Comparison of ENCODE assay signal across 1 cellular context in the genomic region with DNA sequence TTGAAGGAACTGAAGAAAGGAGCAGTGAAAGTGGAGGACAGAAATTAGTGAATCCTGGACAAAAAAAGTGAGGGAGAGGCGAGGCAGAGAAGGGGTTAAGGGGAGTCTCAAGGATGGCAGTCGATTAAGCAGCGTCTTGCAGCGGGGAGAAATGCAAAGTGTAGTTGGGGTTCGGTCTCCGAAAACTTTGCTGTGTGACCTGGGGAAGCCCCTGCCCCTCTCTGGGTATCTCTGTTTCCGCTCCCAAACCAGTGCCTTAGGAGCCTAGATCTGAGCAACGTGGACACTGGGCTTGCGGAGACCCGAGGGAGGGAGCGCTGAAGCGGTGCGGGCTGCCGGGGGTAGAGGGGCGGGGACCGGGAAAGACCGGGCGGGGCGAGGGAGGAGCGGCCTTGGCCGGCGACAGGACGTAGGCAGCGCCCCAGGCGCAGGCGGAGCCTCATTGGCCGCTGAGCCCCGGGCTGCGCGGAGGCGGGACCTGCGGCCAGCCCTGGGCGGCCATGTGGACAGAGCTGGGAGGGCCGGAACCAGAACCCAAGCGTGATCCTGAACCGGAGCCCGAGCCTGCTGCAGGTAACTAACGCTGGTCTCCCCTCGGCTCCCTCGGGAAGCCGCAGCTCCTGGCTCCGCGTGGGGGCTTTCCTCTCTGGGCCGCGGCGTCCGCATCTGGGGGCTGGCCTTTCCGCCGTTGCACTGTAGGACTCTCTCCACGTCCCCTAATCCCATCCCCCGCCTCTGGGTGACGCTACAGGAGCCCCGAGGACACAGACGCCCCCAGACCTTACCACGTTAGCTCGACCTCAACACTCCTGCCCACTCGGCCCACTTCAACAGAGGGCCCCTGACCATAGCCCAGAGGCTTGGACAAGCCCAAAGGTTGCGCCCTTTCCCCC.
TF ChIP-seq lines count a peak whose summit lies in the region.

A gene (plus strand): TSS at position 468 of the 893 bp plus-strand sequence. CDS start 3,047 bp downstream, outside the sequence.

TF ChIP-seq in K562, 482 proteins besides CTCF, POLR2A, EP300 and RAD21 (continued from another document):
- TF ChIP-seq, protein P1, sequence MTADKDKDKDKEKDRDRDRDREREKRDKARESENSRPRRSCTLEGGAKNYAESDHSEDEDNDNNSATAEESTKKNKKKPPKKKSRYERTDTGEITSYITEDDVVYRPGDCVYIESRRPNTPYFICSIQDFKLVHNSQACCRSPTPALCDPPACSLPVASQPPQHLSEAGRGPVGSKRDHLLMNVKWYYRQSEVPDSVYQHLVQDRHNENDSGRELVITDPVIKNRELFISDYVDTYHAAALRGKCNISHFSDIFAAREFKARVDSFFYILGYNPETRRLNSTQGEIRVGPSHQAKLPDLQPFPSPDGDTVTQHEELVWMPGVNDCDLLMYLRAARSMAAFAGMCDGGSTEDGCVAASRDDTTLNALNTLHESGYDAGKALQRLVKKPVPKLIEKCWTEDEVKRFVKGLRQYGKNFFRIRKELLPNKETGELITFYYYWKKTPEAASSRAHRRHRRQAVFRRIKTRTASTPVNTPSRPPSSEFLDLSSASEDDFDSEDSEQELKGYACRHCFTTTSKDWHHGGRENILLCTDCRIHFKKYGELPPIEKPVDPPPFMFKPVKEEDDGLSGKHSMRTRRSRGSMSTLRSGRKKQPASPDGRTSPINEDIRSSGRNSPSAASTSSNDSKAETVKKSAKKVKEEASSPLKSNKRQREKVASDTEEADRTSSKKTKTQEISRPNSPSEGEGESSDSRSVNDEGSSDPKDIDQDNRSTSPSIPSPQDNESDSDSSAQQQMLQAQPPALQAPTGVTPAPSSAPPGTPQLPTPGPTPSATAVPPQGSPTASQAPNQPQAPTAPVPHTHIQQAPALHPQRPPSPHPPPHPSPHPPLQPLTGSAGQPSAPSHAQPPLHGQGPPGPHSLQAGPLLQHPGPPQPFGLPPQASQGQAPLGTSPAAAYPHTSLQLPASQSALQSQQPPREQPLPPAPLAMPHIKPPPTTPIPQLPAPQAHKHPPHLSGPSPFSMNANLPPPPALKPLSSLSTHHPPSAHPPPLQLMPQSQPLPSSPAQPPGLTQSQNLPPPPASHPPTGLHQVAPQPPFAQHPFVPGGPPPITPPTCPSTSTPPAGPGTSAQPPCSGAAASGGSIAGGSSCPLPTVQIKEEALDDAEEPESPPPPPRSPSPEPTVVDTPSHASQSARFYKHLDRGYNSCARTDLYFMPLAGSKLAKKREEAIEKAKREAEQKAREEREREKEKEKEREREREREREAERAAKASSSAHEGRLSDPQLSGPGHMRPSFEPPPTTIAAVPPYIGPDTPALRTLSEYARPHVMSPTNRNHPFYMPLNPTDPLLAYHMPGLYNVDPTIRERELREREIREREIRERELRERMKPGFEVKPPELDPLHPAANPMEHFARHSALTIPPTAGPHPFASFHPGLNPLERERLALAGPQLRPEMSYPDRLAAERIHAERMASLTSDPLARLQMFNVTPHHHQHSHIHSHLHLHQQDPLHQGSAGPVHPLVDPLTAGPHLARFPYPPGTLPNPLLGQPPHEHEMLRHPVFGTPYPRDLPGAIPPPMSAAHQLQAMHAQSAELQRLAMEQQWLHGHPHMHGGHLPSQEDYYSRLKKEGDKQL (CRISPR knock-in tag; IDR thresholded peaks at IDR 0.05; ENCODE audit: borderline replicate concordance) = no peak
- TF ChIP-seq SMAD3 (CRISPR knock-in tag; conservative IDR thresholded peaks at IDR 0.05) (no peak), ZFP30 (CRISPR knock-in tag; IDR thresholded peaks at IDR 0.05; ENCODE audit: borderline replicate concordance) (no peak), SRSF9 (IDR thresholded peaks at IDR 0.05; ENCODE audit: borderline replicate concordance, low read depth, low read length) (no peak), KLF10 (CRISPR knock-in tag; IDR thresholded peaks at IDR 0.05) (no peak), ZNF589 (CRISPR knock-in tag; IDR thresholded peaks at IDR 0.05; ENCODE audit: low read depth) (0 out of 2 replicates have a peak, but pooled peaks have one; percentile 23), RB1 (IDR thresholded peaks at IDR 0.05; ENCODE audit: low read depth) (no peak; the same call in none of the 2 replicates), FOS (IDR thresholded peaks at IDR 0.05; ENCODE audit: extremely low read depth, insufficient read length) (no peak), NR4A1 (CRISPR knock-in tag; IDR thresholded peaks at IDR 0.05) (no peak), NR4A1 (tag; IDR thresholded peaks at IDR 0.05) (no peak), ILK (tag; IDR thresholded peaks at IDR 0.05; ENCODE audit: borderline replicate concordance, low read depth) (no peak), PURB (CRISPR knock-in tag; IDR thresholded peaks at IDR 0.05; ENCODE audit: low read depth) (no peak), ILF3 (IDR thresholded peaks at IDR 0.05; ENCODE audit: borderline replicate concordance) (no peak), TOE1 (IDR thresholded peaks at IDR 0.05; ENCODE audit: borderline replicate concordance) (peak; percentile 35; the same call in 1 of the 2 replicates), TOE1 (CRISPR knock-in tag; IDR thresholded peaks at IDR 0.05; ENCODE audit: borderline replicate concordance, low read depth) (no peak), WHSC1 (IDR thresholded peaks at IDR 0.05; ENCODE audit: low read length) (no peak), HDGF (IDR thresholded peaks at IDR 0.05) (0 out of 2 replicates have a peak, but pooled peaks have one; percentile 49), THRAP3 (IDR thresholded peaks at IDR 0.05; ENCODE audit: borderline replicate concordance) (no peak), GABPA (tag; conservative IDR thresholded peaks at IDR 0.05; ENCODE audit: low read depth) (peak; percentile 53), MAFK (IDR thresholded peaks at IDR 0.05; ENCODE audit: low read length) (no peak), MCM5 (IDR thresholded peaks at IDR 0.05; ENCODE audit: low read depth) (no peak), ZNF764 (CRISPR knock-in tag; IDR thresholded peaks at IDR 0.05; ENCODE audit: low read depth) (no peak), ATF7 (IDR thresholded peaks at IDR 0.05) (peak; percentile 61), ZNF3 (CRISPR knock-in tag; IDR thresholded peaks at IDR 0.05) (no peak), NR1H2 (CRISPR knock-in tag; IDR thresholded peaks at IDR 0.05) (peak; percentile 58; the same call in 1 of the 2 replicates), TEAD1 (CRISPR knock-in tag; IDR thresholded peaks at IDR 0.05) (peak in 1 of 2 experiments; percentile 57; a peak in 1 of 4 replicates), ZSCAN29 (IDR thresholded peaks at IDR 0.05) (no peak), RCOR1 (IDR thresholded peaks at IDR 0.05; ENCODE audit: borderline replicate concordance in 1 of 2, low read depth in 2 of 2, low read length in 2 of 2) (peak in 1 of 2 experiments; percentile 61; a peak in 1 of 4 replicates), MBD2 (IDR thresholded peaks at IDR 0.05; ENCODE audit: borderline replicate concordance, low read depth) (peak; percentile 57; the same call in 1 of the 2 replicates)
- TF ChIP-seq, protein P2, sequence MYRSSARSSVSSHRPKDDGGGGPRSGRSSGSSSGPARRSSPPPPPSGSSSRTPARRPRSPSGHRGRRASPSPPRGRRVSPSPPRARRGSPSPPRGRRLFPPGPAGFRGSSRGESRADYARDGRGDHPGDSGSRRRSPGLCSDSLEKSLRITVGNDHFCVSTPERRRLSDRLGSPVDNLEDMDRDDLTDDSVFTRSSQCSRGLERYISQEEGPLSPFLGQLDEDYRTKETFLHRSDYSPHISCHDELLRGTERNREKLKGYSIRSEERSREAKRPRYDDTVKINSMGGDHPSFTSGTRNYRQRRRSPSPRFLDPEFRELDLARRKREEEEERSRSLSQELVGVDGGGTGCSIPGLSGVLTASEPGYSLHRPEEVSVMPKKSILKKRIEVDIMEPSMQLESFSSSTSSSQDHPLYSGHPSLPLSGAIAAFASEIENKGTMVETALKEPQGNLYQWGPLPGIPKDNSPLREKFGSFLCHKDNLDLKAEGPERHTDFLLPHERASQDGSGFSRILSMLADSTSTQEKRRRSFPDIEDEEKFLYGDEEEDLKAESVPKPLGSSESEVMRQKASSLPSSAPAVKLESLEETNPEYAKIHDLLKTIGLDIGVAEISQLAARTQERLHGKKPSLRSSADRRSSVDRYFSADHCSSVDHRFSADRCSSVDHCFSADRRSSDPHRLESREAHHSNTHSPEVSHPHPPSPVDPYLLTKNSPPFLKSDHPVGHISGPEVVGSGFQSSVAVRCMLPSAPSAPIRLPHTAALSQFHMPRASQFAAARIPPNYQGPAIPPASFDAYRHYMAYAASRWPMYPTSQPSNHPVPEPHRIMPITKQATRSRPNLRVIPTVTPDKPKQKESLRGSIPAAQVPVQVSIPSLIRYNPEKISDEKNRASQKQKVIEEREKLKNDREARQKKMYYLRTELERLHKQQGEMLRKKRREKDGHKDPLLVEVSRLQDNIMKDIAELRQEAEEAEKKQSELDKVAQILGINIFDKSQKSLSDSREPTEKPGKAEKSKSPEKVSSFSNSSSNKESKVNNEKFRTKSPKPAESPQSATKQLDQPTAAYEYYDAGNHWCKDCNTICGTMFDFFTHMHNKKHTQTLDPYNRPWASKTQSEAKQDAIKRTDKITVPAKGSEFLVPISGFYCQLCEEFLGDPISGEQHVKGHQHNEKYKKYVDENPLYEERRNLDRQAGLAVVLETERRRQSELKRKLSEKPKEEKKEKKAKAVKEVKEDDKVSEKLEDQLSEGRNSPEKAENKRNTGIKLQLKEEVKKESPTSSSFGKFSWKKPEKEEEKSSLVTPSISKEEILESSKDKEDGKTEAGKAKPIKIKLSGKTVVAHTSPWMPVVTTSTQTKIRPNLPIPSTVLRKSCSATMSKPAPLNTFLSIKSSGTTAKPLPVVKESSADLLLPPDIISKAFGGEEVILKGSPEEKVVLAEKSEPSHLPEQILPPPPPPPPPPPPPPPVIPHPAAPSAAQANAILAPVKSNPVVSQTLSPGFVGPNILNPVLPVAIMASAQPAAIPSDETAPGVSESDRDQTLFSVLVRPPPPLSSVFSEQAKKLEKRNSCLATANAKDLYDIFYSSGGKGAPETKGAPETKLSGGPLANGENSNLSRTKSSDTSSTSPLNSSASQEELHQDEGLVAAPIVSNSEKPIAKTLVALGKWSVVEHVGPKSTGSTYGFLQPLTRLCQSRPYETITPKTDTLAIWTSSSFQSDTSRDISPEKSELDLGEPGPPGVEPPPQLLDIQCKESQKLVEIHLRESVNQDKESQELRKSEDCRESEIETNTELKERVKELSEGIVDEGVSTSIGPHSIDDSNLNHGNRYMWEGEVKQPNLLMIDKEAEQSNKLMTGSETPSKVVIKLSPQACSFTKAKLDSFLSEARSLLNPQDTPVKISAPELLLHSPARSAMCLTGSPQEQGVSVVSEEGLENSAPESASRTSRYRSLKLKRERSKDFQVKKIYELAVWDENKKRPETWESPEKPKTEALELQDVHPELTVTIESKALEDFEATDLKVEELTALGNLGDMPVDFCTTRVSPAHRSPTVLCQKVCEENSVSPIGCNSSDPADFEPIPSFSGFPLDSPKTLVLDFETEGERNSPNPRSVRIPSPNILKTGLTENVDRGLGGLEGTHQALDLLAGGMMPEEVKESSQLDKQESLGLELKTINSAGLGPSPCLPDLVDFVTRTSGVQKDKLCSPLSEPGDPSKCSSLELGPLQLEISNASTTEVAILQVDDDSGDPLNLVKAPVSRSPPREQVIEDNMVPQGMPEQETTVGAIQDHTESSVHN (IDR thresholded peaks at IDR 0.05; ENCODE audit: borderline replicate concordance in 1 of 2, low read depth in 1 of 2) = no peak
- TF ChIP-seq, protein P3, sequence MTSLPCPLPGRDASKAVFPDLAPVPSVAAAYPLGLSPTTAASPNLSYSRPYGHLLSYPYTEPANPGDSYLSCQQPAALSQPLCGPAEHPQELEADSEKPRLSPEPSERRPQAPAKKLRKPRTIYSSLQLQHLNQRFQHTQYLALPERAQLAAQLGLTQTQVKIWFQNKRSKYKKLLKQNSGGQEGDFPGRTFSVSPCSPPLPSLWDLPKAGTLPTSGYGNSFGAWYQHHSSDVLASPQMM (CRISPR knock-in tag; IDR thresholded peaks at IDR 0.05) = no peak
- TF ChIP-seq, protein P4, sequence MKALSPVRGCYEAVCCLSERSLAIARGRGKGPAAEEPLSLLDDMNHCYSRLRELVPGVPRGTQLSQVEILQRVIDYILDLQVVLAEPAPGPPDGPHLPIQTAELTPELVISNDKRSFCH (CRISPR knock-in tag; IDR thresholded peaks at IDR 0.05) = no peak
- TF ChIP-seq, protein P4 (tag; IDR thresholded peaks at IDR 0.05) = no peak
- TF ChIP-seq, protein P5, sequence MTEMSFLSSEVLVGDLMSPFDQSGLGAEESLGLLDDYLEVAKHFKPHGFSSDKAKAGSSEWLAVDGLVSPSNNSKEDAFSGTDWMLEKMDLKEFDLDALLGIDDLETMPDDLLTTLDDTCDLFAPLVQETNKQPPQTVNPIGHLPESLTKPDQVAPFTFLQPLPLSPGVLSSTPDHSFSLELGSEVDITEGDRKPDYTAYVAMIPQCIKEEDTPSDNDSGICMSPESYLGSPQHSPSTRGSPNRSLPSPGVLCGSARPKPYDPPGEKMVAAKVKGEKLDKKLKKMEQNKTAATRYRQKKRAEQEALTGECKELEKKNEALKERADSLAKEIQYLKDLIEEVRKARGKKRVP (CRISPR knock-in tag; IDR thresholded peaks at IDR 0.05) = no peak
- TF ChIP-seq, protein P6, sequence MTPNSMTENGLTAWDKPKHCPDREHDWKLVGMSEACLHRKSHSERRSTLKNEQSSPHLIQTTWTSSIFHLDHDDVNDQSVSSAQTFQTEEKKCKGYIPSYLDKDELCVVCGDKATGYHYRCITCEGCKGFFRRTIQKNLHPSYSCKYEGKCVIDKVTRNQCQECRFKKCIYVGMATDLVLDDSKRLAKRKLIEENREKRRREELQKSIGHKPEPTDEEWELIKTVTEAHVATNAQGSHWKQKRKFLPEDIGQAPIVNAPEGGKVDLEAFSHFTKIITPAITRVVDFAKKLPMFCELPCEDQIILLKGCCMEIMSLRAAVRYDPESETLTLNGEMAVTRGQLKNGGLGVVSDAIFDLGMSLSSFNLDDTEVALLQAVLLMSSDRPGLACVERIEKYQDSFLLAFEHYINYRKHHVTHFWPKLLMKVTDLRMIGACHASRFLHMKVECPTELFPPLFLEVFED (CRISPR knock-in tag; conservative IDR thresholded peaks at IDR 0.05) = 0 out of 2 replicates have a peak, but pooled peaks have one; percentile 19
TF ChIP-seq in K562: peak in this region for 105.
